Comparison of ENCODE assay signal across 11 cellular contexts in the genomic region with DNA sequence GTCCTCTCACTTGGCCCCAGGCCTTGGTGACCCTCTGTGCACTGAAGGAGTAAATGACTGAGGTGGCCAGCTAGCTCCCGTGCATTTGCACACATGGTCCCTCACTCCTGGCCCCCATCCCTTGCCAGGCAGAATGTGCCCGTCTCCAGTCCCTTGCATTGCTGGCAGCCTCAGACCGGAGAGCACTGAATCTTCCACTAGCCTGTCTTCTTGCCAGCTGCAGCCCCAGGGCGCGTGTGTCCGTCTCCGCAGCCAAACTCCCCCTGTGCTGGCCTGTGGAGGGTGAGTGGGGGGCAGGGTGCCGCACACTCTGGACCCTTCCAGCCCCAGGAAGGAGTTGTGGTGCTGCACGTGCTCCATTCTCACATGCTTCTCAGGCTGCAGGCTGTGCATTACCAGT. TPM values are rescaled to one million over a fixed set of nuclear protein-coding genes. Genes with fewer than 3 reads are reported as not detected.
DNase-seq lines count a peak whose midpoint lies in the region; ATAC-seq and TF ChIP-seq lines count a peak whose summit lies in the region.
"Had no signal": no experiment of that assay in that cellular context is flagged by ENCODE, and none has a peak within 500 bp of the region (broad histone marks: within the 10 kb centered on the region; RNA-seq: fewer than 3 reads in every experiment).

No MANE protein-coding gene starts in this region.

- H3K27me3 ChIP-seq in muscle layer of duodenum (ENCODE audit: low read depth, low read length), result no peaks in the 10 kb centered on the region
- H3K27me3 ChIP-seq: brain microvascular endothelial cell had no signal

- POLR2A ChIA-PET in activated CD4-positive, alpha-beta T cell treated with anti-CD3 and anti-CD28 coated beads for 36 hours (lab: Charles Lee), result interaction anchor here (0.9 to 1.5 kb wide), 3 partner anchors 14 to 27 kb away, joined by 3 to 7 read pairs (median 5); no protein-coding TSS in a partner anchor
- POLR2A ChIA-PET in activated CD8-positive, alpha-beta T cell treated with anti-CD3 and anti-CD28 coated beads for 36 hours (lab: Charles Lee), result interaction anchor here (0.6 to 2.4 kb wide), 9 partner anchors 10 to 65 kb away, joined by 3 to 27 read pairs (median 3); no protein-coding TSS in a partner anchor

- ATAC-seq in activated CD4-positive, alpha-beta T cell treated with anti-CD3 and anti-CD28 coated beads for 36 hours, result no peak
- ATAC-seq in activated CD8-positive, alpha-beta T cell treated with anti-CD3 and anti-CD28 coated beads for 36 hours, result no peak
- no peak for ATAC-seq in omental fat pad (ENCODE audit: low FRiP score)

- CTCF ChIA-PET in activated CD4-positive, alpha-beta T cell treated with anti-CD3 and anti-CD28 coated beads for 36 hours (lab: Charles Lee), result interaction anchor here (0.9 to 1.9 kb wide), 9 partner anchors 9 to 68 kb away, joined by 3 to 11 read pairs (median 5); no protein-coding TSS in a partner anchor
- CTCF ChIA-PET in Calu3 (lab: Charles Lee), result interaction anchor here (1.1 to 1.9 kb wide), 2 partner anchors 8 to 68 kb away, joined by 4 to 7 read pairs; no protein-coding TSS in a partner anchor
- CTCF ChIA-PET in activated CD8-positive, alpha-beta T cell treated with anti-CD3 and anti-CD28 coated beads for 36 hours (lab: Charles Lee), result interaction anchor here (0.9 to 3.2 kb wide), 7 partner anchors 10 to 41 kb away, joined by 3 to 19 read pairs (median 4); no protein-coding TSS in a partner anchor

- TF ChIP-seq CTCF in Calu3 (IDR thresholded peaks at IDR 0.05; ENCODE audit: unreplicated experiment) (no peak), omental fat pad (IDR thresholded peaks at IDR 0.05) (no peak)
- no peak for TF ChIP-seq CTCF in activated CD8-positive, alpha-beta T cell treated with anti-CD3 and anti-CD28 coated beads for 36 hours (IDR thresholded peaks at IDR 0.05)

- no peaks in the 10 kb centered on the region for H3K36me3 Mint-ChIP-seq in activated CD4-positive, alpha-beta T cell treated with anti-CD3 and anti-CD28 coated beads for 36 hours (ENCODE audit: low read depth)
- peaks cover 21% of the 10 kb centered on the region for H3K36me3 Mint-ChIP-seq in Calu3 (ENCODE audit: insufficient read depth, unreplicated experiment)
- peaks cover 6% of the 10 kb centered on the region for H3K36me3 Mint-ChIP-seq in activated CD8-positive, alpha-beta T cell treated with anti-CD3 and anti-CD28 coated beads for 36 hours (ENCODE audit: low read depth)

- peaks cover 98% of the 10 kb centered on the region for H3K4me1 Mint-ChIP-seq in activated CD4-positive, alpha-beta T cell treated with anti-CD3 and anti-CD28 coated beads for 36 hours
- H3K4me1 Mint-ChIP-seq in Calu3 (ENCODE audit: low read depth, unreplicated experiment), result peaks cover 92% of the 10 kb centered on the region
- H3K4me1 Mint-ChIP-seq in activated CD8-positive, alpha-beta T cell treated with anti-CD3 and anti-CD28 coated beads for 36 hours (ENCODE audit: low read depth), result peaks cover 98% of the 10 kb centered on the region

- no peaks in the 10 kb centered on the region for H3K9me3 ChIP-seq in muscle layer of duodenum (ENCODE audit: control insufficient read depth in 1 of 2, low read length in 2 of 2)

- no peak overlapping the region for H3K4me3 Mint-ChIP-seq in activated CD4-positive, alpha-beta T cell treated with anti-CD3 and anti-CD28 coated beads for 36 hours
- H3K4me3 Mint-ChIP-seq in Calu3 (ENCODE audit: low read depth, unreplicated experiment), result no peak overlapping the region
- H3K4me3 Mint-ChIP-seq in activated CD8-positive, alpha-beta T cell treated with anti-CD3 and anti-CD28 coated beads for 36 hours, result no peak overlapping the region

- H3K9me3 Mint-ChIP-seq in activated CD4-positive, alpha-beta T cell treated with anti-CD3 and anti-CD28 coated beads for 36 hours (ENCODE audit: low read depth), result no peaks in the 10 kb centered on the region
- H3K9me3 Mint-ChIP-seq in Calu3 (ENCODE audit: low read depth, unreplicated experiment), result no peaks in the 10 kb centered on the region
- H3K9me3 Mint-ChIP-seq in activated CD8-positive, alpha-beta T cell treated with anti-CD3 and anti-CD28 coated beads for 36 hours, result no peaks in the 10 kb centered on the region

- H3K27me3 Mint-ChIP-seq in activated CD4-positive, alpha-beta T cell treated with anti-CD3 and anti-CD28 coated beads for 36 hours, result no peaks in the 10 kb centered on the region
- H3K27me3 Mint-ChIP-seq in Calu3 (ENCODE audit: unreplicated experiment), result no peaks in the 10 kb centered on the region
- H3K27me3 Mint-ChIP-seq in activated CD8-positive, alpha-beta T cell treated with anti-CD3 and anti-CD28 coated beads for 36 hours, result no peaks in the 10 kb centered on the region

- intact Hi-C loops in activated CD4-positive, alpha-beta T cell treated with anti-CD3 and anti-CD28 coated beads for 36 hours (cut with DNase I, micrococcal nuclease), result loop anchor here in 1 of 2 experiments (1.0 to 5.0 kb wide), 3 partner anchors 12 to 63 kb away; no protein-coding TSS in a partner anchor
- intact Hi-C loops in Calu3 (cut with micrococcal nuclease; ENCODE audit: unreplicated experiment), result loop anchor here (5.0 kb wide), 2 partner anchors 33 to 68 kb away; no protein-coding TSS in a partner anchor
- intact Hi-C loops in activated CD8-positive, alpha-beta T cell treated with anti-CD3 and anti-CD28 coated beads for 36 hours (cut with micrococcal nuclease), result loop anchor here (5.0 kb wide), 2 partner anchors 33 to 37 kb away; no protein-coding TSS in a partner anchor

- H3K27ac Mint-ChIP-seq in activated CD4-positive, alpha-beta T cell treated with anti-CD3 and anti-CD28 coated beads for 36 hours, result peak overlapping the region; percentile 85
- peak overlapping the region; percentile 36 for H3K27ac Mint-ChIP-seq in Calu3 (ENCODE audit: unreplicated experiment)
- peak overlapping the region; percentile 91 for H3K27ac Mint-ChIP-seq in activated CD8-positive, alpha-beta T cell treated with anti-CD3 and anti-CD28 coated beads for 36 hours

- peaks cover 38 to 71% of the 10 kb centered on the region in 2 donors for H3K4me1 ChIP-seq in muscle layer of duodenum (ENCODE audit: control insufficient read depth in 1 of 2, insufficient read depth in 2 of 2, low read length in 2 of 2)

- H3K36me3 ChIP-seq in muscle layer of duodenum (ENCODE audit: control insufficient read depth in 1 of 2, insufficient read depth in 2 of 2, low read length in 2 of 2), result no peaks in the 10 kb centered on the region
- H3K36me3 ChIP-seq: brain microvascular endothelial cell had no signal

- H3K27ac ChIP-seq in muscle layer of duodenum (ENCODE audit: low read length), result peak overlapping the region; percentile 27
- H3K27ac ChIP-seq: brain microvascular endothelial cell had no signal

- BruUV-seq in Calu3 (replicated peaks; lab: Mats Ljungman, UMichigan), result no TSS peak

- no peak for DNase-seq in activated CD4-positive, alpha-beta T cell treated with anti-CD3 and anti-CD28 coated beads for 36 hours
- DNase-seq in activated CD4-positive, alpha-beta T cell treated with anti-CD3 and anti-CD28 coated beads, Interleukin-2, amount 50 U/mL, for 1 hour, result no peak
- DNase-seq in Calu3, result no peak
- DNase-seq in activated CD8-positive, alpha-beta T cell treated with anti-CD3 and anti-CD28 coated beads for 36 hours, result no peak
- no peak for DNase-seq in omental fat pad (ENCODE audit: low spot score)
- DNase-seq in NK-92 (lab: John Stamatoyannopoulos, UW; ENCODE audit: unreplicated experiment), result no peak
- DNase-seq in HUDEP-2 (lab: John Stamatoyannopoulos, UW; ENCODE audit: unreplicated experiment in 76 of 76), result no peak
- DNase-seq: activated gamma-delta T cell, brain microvascular endothelial cell, NCI-H146 had no signal

- H3K4me3 ChIP-seq in muscle layer of duodenum (ENCODE audit: low read depth in 1 of 2, low read length in 2 of 2), result no peak overlapping the region

RNA-seq across cellular contexts. Expression of gene INPP4A, which starts 35.9 kb away (rescaled TPM):
- total RNA-seq in activated CD4-positive, alpha-beta T cell treated with anti-CD3 and anti-CD28 coated beads for 36 hours, result 10 to 100 TPM; 29.1 to 33.0 TPM
- 26.7 and 28.2 TPM in 2 replicates for total RNA-seq in Calu3 (2022)
- 10 to 100 TPM; 46.7 to 46.9 TPM for total RNA-seq in activated CD8-positive, alpha-beta T cell treated with anti-CD3 and anti-CD28 coated beads for 36 hours
- total RNA-seq in omental fat pad, result 10 to 100 TPM; 19.6 to 32.2 (median 28.0) TPM

Comparison
In these comparisons a context has a peak if more than half of its experiments do, and no peak if none do; other contexts are left out.
1. H3K27ac Mint-ChIP-seq: peak in every context shown above with its lines; median percentile 91 in activated CD8-positive, alpha-beta T cell treated with anti-CD3 and anti-CD28 coated beads for 36 hours; 85 in activated CD4-positive, alpha-beta T cell treated with anti-CD3 and anti-CD28 coated beads for 36 hours; 36 in Calu3.